25 cellular contexts compared by ENCODE assay signal in genomic region chr4:53147711-53148110, GRCh38.
"Had no signal": no experiment of that assay in that cellular context is flagged by ENCODE, and none has a peak within 500 bp of the region (broad histone marks: within the 10 kb centered on the region; RNA-seq: fewer than 3 reads in every experiment).

No MANE protein-coding gene starts in this region.

- H3K27ac ChIP-seq: adrenal gland, Peyer's patch, SJSA1 had no signal

- H3K4me1 ChIP-seq: Peyer's patch, SJSA1 had no signal

- H3K4me2 ChIP-seq: SK-N-SH had no signal

- DNase-seq: activated CD4-positive, alpha-beta T cell treated with anti-CD3 and anti-CD28 coated beads, Interleukin-2, amount 10 ng/mL, durations not matched to agents 24 days and 14 days; activated CD4-positive, alpha-beta T cell treated with anti-CD3 and anti-CD28 coated beads, Interleukin-2, amount 50 U/mL, for 4 hours; activated CD8-positive, alpha-beta T cell treated with anti-CD3 and anti-CD28 coated beads, Interleukin-2, amount 10 ng/mL, durations not matched to agents 7 days and 5 days; activated gamma-delta T cell; activated naive CD4-positive, alpha-beta T cell treated with Interleukin-2 at 50 U/mL for 16 hours; activated naive CD8-positive, alpha-beta T cell treated with anti-CD3 and anti-CD28 coated beads, Interleukin-2, amount 10 ng/mL, durations not matched to agents 7 days and 5 days; activated T-cell treated with anti-CD3 and anti-CD28 coated beads, Interleukin-2, amount 50 U/mL, for 24 hours; adrenal gland; anterior cingulate cortex; caudate nucleus; Kasumi-1; KG1; MG63; NCI-H1048; NCI-H1105 treated with DMSO at 0.1 percent for 48 hours; NCI-H1436; NCI-H1694 treated with DMSO at 0.1 percent for 48 hours; NCI-H2029; NCI-H345; NCI-H524 treated with DMSO at 0.1 percent for 48 hours; Peyer's patch; RPMI8226; SHP77 treated with DMSO at 0.1 percent for 48 hours; SK-N-SH had no signal

- H3K27me3 ChIP-seq: adrenal gland, MG63, Peyer's patch, SJSA1 had no signal

- H3K9me3 ChIP-seq: adrenal gland, MG63, Peyer's patch, SJSA1, SK-N-SH had no signal

- H3K36me3 ChIP-seq: Peyer's patch, SJSA1 had no signal

- H3K4me3 ChIP-seq: adrenal gland, MG63, Peyer's patch, SJSA1 had no signal

- H3K9ac ChIP-seq: SK-N-SH had no signal

- ATAC-seq: activated CD8-positive, alpha-beta T cell treated with anti-CD3 and anti-CD28 coated beads, Interleukin-2, amount 10 ng/mL, durations not matched to agents 7 days and 5 days had no signal
